ENCODE assay signal across 1 cellular context in genomic region chr10:23064288-23065114, GRCh38.
TF ChIP-seq lines count a peak whose summit lies in the region.

No MANE protein-coding gene starts in this region.

TF ChIP-seq in K562, 482 proteins besides CTCF, POLR2A, EP300 and RAD21 (continued from another document):
- TF ChIP-seq, protein P1, sequence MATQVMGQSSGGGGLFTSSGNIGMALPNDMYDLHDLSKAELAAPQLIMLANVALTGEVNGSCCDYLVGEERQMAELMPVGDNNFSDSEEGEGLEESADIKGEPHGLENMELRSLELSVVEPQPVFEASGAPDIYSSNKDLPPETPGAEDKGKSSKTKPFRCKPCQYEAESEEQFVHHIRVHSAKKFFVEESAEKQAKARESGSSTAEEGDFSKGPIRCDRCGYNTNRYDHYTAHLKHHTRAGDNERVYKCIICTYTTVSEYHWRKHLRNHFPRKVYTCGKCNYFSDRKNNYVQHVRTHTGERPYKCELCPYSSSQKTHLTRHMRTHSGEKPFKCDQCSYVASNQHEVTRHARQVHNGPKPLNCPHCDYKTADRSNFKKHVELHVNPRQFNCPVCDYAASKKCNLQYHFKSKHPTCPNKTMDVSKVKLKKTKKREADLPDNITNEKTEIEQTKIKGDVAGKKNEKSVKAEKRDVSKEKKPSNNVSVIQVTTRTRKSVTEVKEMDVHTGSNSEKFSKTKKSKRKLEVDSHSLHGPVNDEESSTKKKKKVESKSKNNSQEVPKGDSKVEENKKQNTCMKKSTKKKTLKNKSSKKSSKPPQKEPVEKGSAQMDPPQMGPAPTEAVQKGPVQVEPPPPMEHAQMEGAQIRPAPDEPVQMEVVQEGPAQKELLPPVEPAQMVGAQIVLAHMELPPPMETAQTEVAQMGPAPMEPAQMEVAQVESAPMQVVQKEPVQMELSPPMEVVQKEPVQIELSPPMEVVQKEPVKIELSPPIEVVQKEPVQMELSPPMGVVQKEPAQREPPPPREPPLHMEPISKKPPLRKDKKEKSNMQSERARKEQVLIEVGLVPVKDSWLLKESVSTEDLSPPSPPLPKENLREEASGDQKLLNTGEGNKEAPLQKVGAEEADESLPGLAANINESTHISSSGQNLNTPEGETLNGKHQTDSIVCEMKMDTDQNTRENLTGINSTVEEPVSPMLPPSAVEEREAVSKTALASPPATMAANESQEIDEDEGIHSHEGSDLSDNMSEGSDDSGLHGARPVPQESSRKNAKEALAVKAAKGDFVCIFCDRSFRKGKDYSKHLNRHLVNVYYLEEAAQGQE (CRISPR knock-in tag; IDR thresholded peaks at IDR 0.05; ENCODE audit: low read depth) = no peak
- TF ChIP-seq IRF2 (CRISPR knock-in tag; IDR thresholded peaks at IDR 0.05) (no peak), PHF21A (IDR thresholded peaks at IDR 0.05; ENCODE audit: borderline replicate concordance, low read depth) (no peak), CHD2 (IDR thresholded peaks at IDR 0.05; ENCODE audit: low read depth, low read length) (no peak), HSF4 (CRISPR knock-in tag; IDR thresholded peaks at IDR 0.05; ENCODE audit: borderline replicate concordance) (no peak), RCOR1 (IDR thresholded peaks at IDR 0.05; ENCODE audit: borderline replicate concordance in 1 of 2, low read depth in 2 of 2, low read length in 2 of 2) (no peak), TCF7L2 (IDR thresholded peaks at IDR 0.05; ENCODE audit: low read depth, low read length) (no peak), ZKSCAN3 (CRISPR knock-in tag; IDR thresholded peaks at IDR 0.05) (no peak), ZNF239 (CRISPR knock-in tag; IDR thresholded peaks at IDR 0.05) (no peak), ZNF280B (CRISPR knock-in tag; IDR thresholded peaks at IDR 0.05) (no peak), PRDM10 (IDR thresholded peaks at IDR 0.05; ENCODE audit: partially characterized antibody) (peak; percentile 80), ZBTB43 (CRISPR knock-in tag; IDR thresholded peaks at IDR 0.05) (no peak), ZNF395 (CRISPR knock-in tag; IDR thresholded peaks at IDR 0.05) (no peak), IRF1 (CRISPR knock-in tag; IDR thresholded peaks at IDR 0.05; ENCODE audit: borderline replicate concordance) (no peak), MAX (CRISPR knock-in tag; IDR thresholded peaks at IDR 0.05) (no peak), CBX5 (IDR thresholded peaks at IDR 0.05; ENCODE audit: borderline replicate concordance, low read depth) (no peak), CREB3 (tag; conservative IDR thresholded peaks at IDR 0.05; ENCODE audit: low read depth) (no peak), ILF3 (IDR thresholded peaks at IDR 0.05; ENCODE audit: borderline replicate concordance) (no peak), SPI1 (IDR thresholded peaks at IDR 0.05; ENCODE audit: borderline replicate concordance, low read depth, low read length) (no peak)
